16 cellular contexts compared by ENCODE assay signal in the genomic region with DNA sequence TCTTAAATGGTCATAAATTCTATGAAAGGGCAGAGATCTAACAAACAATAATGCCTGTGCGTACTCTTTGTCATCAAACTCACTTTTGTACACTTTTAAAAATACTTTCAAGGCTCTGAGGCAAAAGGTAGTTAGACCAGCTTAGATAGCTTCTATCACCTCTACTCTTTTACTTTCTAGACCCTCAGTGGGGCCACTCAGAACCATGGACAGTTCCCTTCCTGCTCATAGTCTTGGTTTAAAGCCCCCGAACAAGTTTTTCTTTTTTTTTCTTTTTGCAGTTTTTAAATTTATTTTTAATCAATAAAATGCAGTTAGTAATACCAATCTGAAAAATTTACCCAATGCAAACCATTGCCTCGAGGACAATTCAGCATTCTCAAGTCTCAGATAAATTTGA.
A peak's percentile ranks its signal among the peaks of the same experiment; 100 is the strongest.
DNase-seq lines count a peak whose midpoint lies in the region; ATAC-seq and TF ChIP-seq lines count a peak whose summit lies in the region.
"Had no signal": no experiment of that assay in that cellular context is flagged by ENCODE, and none has a peak within 500 bp of the region (broad histone marks: within the 10 kb centered on the region; RNA-seq: fewer than 3 reads in every experiment).

No MANE protein-coding gene starts in this region.

- H3K4me3 ChIP-seq in Caco-2 (ENCODE audit: low read depth, low read length) (no peak overlapping the region), adipocyte (ENCODE audit: low read length) (no peak overlapping the region), esophagus squamous epithelium (no peak overlapping the region), heart right ventricle (no peak overlapping the region)
- H3K4me3 ChIP-seq: transverse colon had no signal

- H3K27ac Mint-ChIP-seq in Caco-2 (ENCODE audit: unreplicated experiment) = no peak overlapping the region
- H3K27ac Mint-ChIP-seq: activated T-helper 17 cell treated with anti-CD3 and anti-CD28 coated beads, Interleukin-2, amount 50 U/mL, for 72 hours; dendritic cell treated with granulocyte-macrophage colony-stimulating factor and Interleukin-4, amounts not matched to agents 40 ng/mL and 50 ng/mL, for 4 days had no signal

- peaks cover 3% of the 10 kb centered on the region for H3K27me3 Mint-ChIP-seq in Caco-2 (ENCODE audit: insufficient read depth, unreplicated experiment)
- H3K27me3 Mint-ChIP-seq: activated T-helper 17 cell treated with anti-CD3 and anti-CD28 coated beads, Interleukin-2, amount 50 U/mL, for 72 hours; dendritic cell treated with granulocyte-macrophage colony-stimulating factor and Interleukin-4, amounts not matched to agents 40 ng/mL and 50 ng/mL, for 4 days had no signal

- TF ChIP-seq POLR2A in esophagus squamous epithelium (IDR thresholded peaks at IDR 0.05) = no peak

- H3K36me3 ChIP-seq in Caco-2 (ENCODE audit: control insufficient read depth, insufficient read depth, low read length) = no peaks in the 10 kb centered on the region
- H3K36me3 ChIP-seq in adipocyte (ENCODE audit: control insufficient read depth, insufficient read depth, low read length, severe bottlenecking) = no peaks in the 10 kb centered on the region
- H3K36me3 ChIP-seq in esophagus squamous epithelium = no peaks in the 10 kb centered on the region
- no peaks in the 10 kb centered on the region for H3K36me3 ChIP-seq in heart right ventricle
- H3K36me3 ChIP-seq: transverse colon had no signal

- H3K9ac ChIP-seq in adipocyte (ENCODE audit: low read length) = no peak overlapping the region

- no peaks in the 10 kb centered on the region for H3K36me3 Mint-ChIP-seq in Caco-2 (ENCODE audit: insufficient read depth, unreplicated experiment)

- intact Hi-C loops in Caco-2 (cut with micrococcal nuclease; ENCODE audit: unreplicated experiment) (no loop called here), esophagus squamous epithelium (cut with DNase I) (no loop called here), heart right ventricle (cut with DNase I) (no loop called here)

- WGBS in esophagus squamous epithelium, 2 donors = 25 to 34% methylated on average over 3 of the region's 3 CpGs
- WGBS in heart right ventricle, 2 donors = 20 to 25% methylated on average over 3 of the region's 3 CpGs

- no peaks in the 10 kb centered on the region for H3K9me3 Mint-ChIP-seq in Caco-2 (ENCODE audit: unreplicated experiment)
- H3K9me3 Mint-ChIP-seq: activated T-helper 17 cell treated with anti-CD3 and anti-CD28 coated beads, Interleukin-2, amount 50 U/mL, for 72 hours; dendritic cell treated with granulocyte-macrophage colony-stimulating factor and Interleukin-4, amounts not matched to agents 40 ng/mL and 50 ng/mL, for 4 days had no signal

- in situ Hi-C loops in KBM-7 (cut with MboI; ENCODE audit: low pct_unique_long_range_greater_than_20kb, low sequenced_read_pairs) = no loop called here

- H3K4me1 ChIP-seq in Caco-2 (no peaks in the 10 kb centered on the region), adipocyte (ENCODE audit: control insufficient read depth, insufficient read depth, low read length) (no peaks in the 10 kb centered on the region), esophagus squamous epithelium (no peaks in the 10 kb centered on the region), heart right ventricle (no peaks in the 10 kb centered on the region)
- H3K4me1 ChIP-seq: transverse colon had no signal

- CTCF ChIA-PET in Caco-2 (lab: Charles Lee) = no interaction called here

- POLR2A ChIA-PET in Caco-2 (lab: Charles Lee) = no interaction called here

- no peak overlapping the region for H3K4me3 Mint-ChIP-seq in Caco-2 (ENCODE audit: unreplicated experiment)
- H3K4me3 Mint-ChIP-seq: activated T-helper 17 cell treated with anti-CD3 and anti-CD28 coated beads, Interleukin-2, amount 50 U/mL, for 72 hours; dendritic cell treated with granulocyte-macrophage colony-stimulating factor and Interleukin-4, amounts not matched to agents 40 ng/mL and 50 ng/mL, for 4 days had no signal

- no peaks in the 10 kb centered on the region for H3K27me3 ChIP-seq in Caco-2 (replicated peaks; ENCODE audit: control insufficient read depth, insufficient read depth, low read length)
- H3K27me3 ChIP-seq in adipocyte (replicated peaks; ENCODE audit: control insufficient read depth, insufficient read depth, low read length) = no peaks in the 10 kb centered on the region
- no peaks in the 10 kb centered on the region for H3K27me3 ChIP-seq in esophagus squamous epithelium
- no peaks in the 10 kb centered on the region for H3K27me3 ChIP-seq in heart right ventricle
- H3K27me3 ChIP-seq: transverse colon had no signal

- H3K9me3 ChIP-seq in Caco-2 = no peaks in the 10 kb centered on the region
- H3K9me3 ChIP-seq in adipocyte (ENCODE audit: control insufficient read depth, low read length) = no peaks in the 10 kb centered on the region
- H3K9me3 ChIP-seq in esophagus squamous epithelium = no peaks in the 10 kb centered on the region
- no peaks in the 10 kb centered on the region for H3K9me3 ChIP-seq in heart right ventricle
- H3K9me3 ChIP-seq: transverse colon had no signal

- TF ChIP-seq CTCF in Caco-2 (IDR thresholded peaks at IDR 0.05; ENCODE audit: insufficient read depth in 1 of 2, low read depth in 1 of 2, low read length in 1 of 2, severe bottlenecking in 1 of 2, unreplicated experiment in 1 of 2) (no peak), esophagus squamous epithelium (IDR thresholded peaks at IDR 0.05) (no peak), heart right ventricle (IDR thresholded peaks at IDR 0.05) (no peak)

- DNase-seq in Caco-2 = peak; percentile 32 to 33
- DNase-seq in KBM-7 = peak; percentile 17
- DNase-seq in adipocyte (ENCODE audit: low read depth) = peak; percentile 0
- DNase-seq in islet precursor cell = peak; percentile 56
- DNase-seq in esophagus squamous epithelium (lab: John Stamatoyannopoulos, UW) = no peak
- DNase-seq in heart right ventricle = no peak
- DNase-seq in HUDEP-2 (lab: John Stamatoyannopoulos, UW; ENCODE audit: unreplicated experiment in 76 of 76) = no peak
- DNase-seq: activated CD8-positive, alpha-beta memory T cell treated with anti-CD3 and anti-CD28 coated beads for 24 hours; aorta; NCI-H1092; stimulated activated CD4-positive, alpha-beta T cell treated with anti-CD3 and anti-CD28 coated beads, Interleukin-4, amount 100 ng/mL, for 1 hour; transverse colon had no signal

- H3K27ac ChIP-seq in esophagus squamous epithelium (no peak overlapping the region), heart right ventricle (no peak overlapping the region)
- H3K27ac ChIP-seq: transverse colon had no signal

- ATAC-seq in heart right ventricle = no peak
- ATAC-seq in GM19467 (IDR thresholded peaks at IDR 0.05; ENCODE audit: unreplicated experiment) = no peak
- ATAC-seq: activated T-helper 17 cell treated with anti-CD3 and anti-CD28 coated beads, Interleukin-2, amount 50 U/mL, for 72 hours; sciatic nerve had no signal

- H3K4me1 Mint-ChIP-seq in Caco-2 (ENCODE audit: low read depth, unreplicated experiment) = no peaks in the 10 kb centered on the region
- H3K4me1 Mint-ChIP-seq: activated T-helper 17 cell treated with anti-CD3 and anti-CD28 coated beads, Interleukin-2, amount 50 U/mL, for 72 hours had no signal

- BruUV-seq in Caco-2 (replicated peaks; lab: Mats Ljungman, UMichigan) = no TSS peak

Comparison
In these comparisons a context has a peak if more than half of its experiments do, and no peak if none do; other contexts are left out.
1. DNase-seq: peak in Caco-2 (2 of 2), KBM-7 (single experiment), adipocyte (single experiment) and islet precursor cell (single experiment); none in esophagus squamous epithelium (single experiment), heart right ventricle (0 of 2) and HUDEP-2 (0 of 76).